ENCODE assay signal across 12 cellular contexts in genomic region chr9:79799691-79800345, GRCh38.
DNase-seq lines count a peak whose midpoint lies in the region; ATAC-seq lines count a peak whose summit lies in the region.
"Had no signal": no experiment of that assay in that cellular context is flagged by ENCODE, and none has a peak within 500 bp of the region (broad histone marks: within the 10 kb centered on the region; RNA-seq: fewer than 3 reads in every experiment).

No MANE protein-coding gene starts in this region.

- intact Hi-C loops in Right ventricle myocardium superior (cut with DNase I), result no loop called here

- peak; percentile 97 for ATAC-seq in Right ventricle myocardium superior (ENCODE audit: poor library complexity)
- ATAC-seq: foreskin keratinocyte had no signal

- H3K9me3 ChIP-seq in SJCRH30 (replicated peaks), result no peaks in the 10 kb centered on the region; the same call in 1 of the 2 replicates
- H3K9me3 ChIP-seq: tibial nerve had no signal

- H3K27ac ChIP-seq in SJCRH30, result no peak overlapping the region
- H3K27ac ChIP-seq: foreskin keratinocyte had no signal

- in situ Hi-C loops in KBM-7 (cut with MboI; ENCODE audit: low pct_unique_long_range_greater_than_20kb, low sequenced_read_pairs), result no loop called here

- peaks cover 6% of the 10 kb centered on the region; the same call in 1 of the 2 replicates for H3K4me1 ChIP-seq in SJCRH30
- H3K4me1 ChIP-seq: foreskin keratinocyte had no signal

- DNase-seq in NCI-H1417 (lab: John Stamatoyannopoulos, UW) (peak in 2 of 3 experiments; percentile 19 to 66), NCI-H1417 treated with DMSO at 0.1 percent for 48 hours (lab: John Stamatoyannopoulos, UW) (no peak), SJCRH30 (peak; percentile 49 to 75), Right ventricle myocardium superior (peak; percentile 42), stromal cell of bone marrow (ENCODE audit: low read depth) (peak; percentile 85), H4 (ENCODE audit: low spot score) (no peak), KBM-7 (no peak), NCI-H524 treated with DMSO at 0.1 percent for 48 hours (lab: John Stamatoyannopoulos, UW) (no peak)
- DNase-seq: 8988T, foreskin keratinocyte, MM.1S had no signal

- no peaks in the 10 kb centered on the region for H3K27me3 ChIP-seq in SJCRH30
- H3K27me3 ChIP-seq: foreskin keratinocyte, tibial nerve had no signal

- H3K4me3 ChIP-seq in SJCRH30, result no peak overlapping the region
- H3K4me3 ChIP-seq: tibial nerve had no signal

- no peaks in the 10 kb centered on the region for H3K36me3 ChIP-seq in SJCRH30
- H3K36me3 ChIP-seq: tibial nerve had no signal

Comparison
In these comparisons a context has a peak if more than half of its experiments do, and no peak if none do; other contexts are left out.
1. DNase-seq: peak in NCI-H1417 (2 of 3), SJCRH30 (2 of 2), Right ventricle myocardium superior (single experiment) and stromal cell of bone marrow (single experiment); none in NCI-H1417 treated with DMSO at 0.1 percent for 48 hours (single experiment), H4 (single experiment), KBM-7 (single experiment) and NCI-H524 treated with DMSO at 0.1 percent for 48 hours (single experiment).